Comparison of ENCODE assay signal across 15 cellular contexts in the genomic region with DNA sequence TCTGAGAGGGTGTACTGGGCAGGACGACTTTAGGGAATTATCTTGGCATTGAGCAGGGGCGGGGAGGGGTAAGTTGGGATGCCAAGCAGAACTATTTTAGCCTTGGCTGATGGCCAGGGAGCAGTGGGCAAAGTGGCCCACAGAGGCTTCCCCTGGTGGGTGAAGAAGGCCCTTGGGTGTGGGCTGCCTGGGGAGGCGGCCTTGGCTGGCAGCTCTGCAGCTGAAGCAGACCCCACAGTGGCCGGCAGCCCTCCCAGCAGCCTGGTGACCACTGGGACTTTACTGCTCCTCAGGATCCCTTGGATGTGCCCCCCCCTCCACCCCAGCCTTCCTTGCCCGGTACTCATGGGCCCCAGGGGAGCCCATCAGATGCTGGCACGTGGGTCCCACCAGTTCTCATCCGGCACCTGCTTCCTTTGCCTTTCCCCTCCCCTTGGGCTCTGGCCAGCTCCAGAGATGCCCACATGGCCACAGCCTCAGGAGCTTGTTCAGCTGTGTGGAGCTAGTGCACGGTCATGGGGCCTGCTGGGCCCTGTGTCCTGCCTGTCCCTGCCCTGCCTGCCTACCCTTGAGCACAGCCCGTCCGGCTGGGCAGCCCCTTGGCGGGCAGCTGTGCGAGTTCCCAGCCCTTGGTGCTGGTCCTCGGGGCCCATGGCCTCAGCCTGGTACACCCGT.
A peak's percentile ranks its signal among the peaks of the same experiment; 100 is the strongest.
DNase-seq lines count a peak whose midpoint lies in the region; ATAC-seq, FAIRE-seq and TF ChIP-seq lines count a peak whose summit lies in the region.
"Had no signal": no experiment of that assay in that cellular context is flagged by ENCODE, and none has a peak within 500 bp of the region (broad histone marks: within the 10 kb centered on the region; RNA-seq: fewer than 3 reads in every experiment).

No MANE protein-coding gene starts in this region.

- TF ChIP-seq POLR2A in K562 (conservative IDR thresholded peaks at IDR 0.05): no peak

- H3K9me3 ChIP-seq in K562 (replicated peaks; ENCODE audit: control insufficient read depth, insufficient read depth, low read depth, low read length) (no peaks in the 10 kb centered on the region), A673 (ENCODE audit: low read depth, low read length, poor library complexity, severe bottlenecking) (no peaks in the 10 kb centered on the region)

- H3K4me1 ChIP-seq in K562 (replicated peaks in 1 of 2; ENCODE audit: control insufficient read depth in 2 of 2, insufficient read depth in 2 of 2, low read length in 2 of 2): peaks cover 13 to 27% of the 10 kb centered on the region in 2 experiments
- no peaks in the 10 kb centered on the region for H3K4me1 ChIP-seq in A673 (ENCODE audit: insufficient read depth, low read length, poor library complexity, severe bottlenecking)

- H3K4me2 ChIP-seq in K562 (ENCODE audit: insufficient read depth, low read length): no peak overlapping the region

- TF ChIP-seq CTCF in K562 (IDR thresholded peaks at IDR 0.05 in 2 of 3, conservative IDR thresholded peaks at IDR 0.05 in 1 of 3; ENCODE audit: insufficient read depth in 2 of 3, low read depth in 1 of 3, low read length in 3 of 3): no peak
- no peak for TF ChIP-seq CTCF in A673 (conservative IDR thresholded peaks at IDR 0.05; ENCODE audit: low read depth, low read length)

- H3K27ac ChIP-seq in K562 (ENCODE audit: extremely low read depth, low read depth, low read length) (no peak overlapping the region), A673 (ENCODE audit: low read depth, low read length, poor library complexity, severe bottlenecking) (no peak overlapping the region)
- H3K27ac ChIP-seq: GM23248 had no signal

- intact Hi-C loops in K562 (cut with micrococcal nuclease) (no loop called here), A673 (cut with micrococcal nuclease; ENCODE audit: unreplicated experiment) (no loop called here)

- peaks cover 4% of the 10 kb centered on the region for H3K9me1 ChIP-seq in K562 (ENCODE audit: control insufficient read depth, insufficient read depth, low read length)

- WGBS in K562 (ENCODE audit: insufficient coverage, low coverage, missing lambda C conversion rate): 52% methylated on average over 11 of the region's 14 CpGs

- CTCF ChIA-PET in K562 (lab: Yijun Ruan, JAX; ENCODE audit: low intra/inter-chr PET ratio): no interaction called here
- CTCF ChIA-PET in A673 (lab: Charles Lee): no interaction called here

- in situ Hi-C loops in K562 (cut with MboI): no loop called here

- H3K4me3 ChIP-seq in K562 (no peak overlapping the region), A673 (ENCODE audit: low read depth, low read length, poor library complexity, severe bottlenecking) (no peak overlapping the region)
- H3K4me3 ChIP-seq: GM23248 had no signal

- no peaks in the 10 kb centered on the region for H4K20me1 ChIP-seq in K562 (replicated peaks; ENCODE audit: control insufficient read depth, insufficient read depth, low read length)

- no peaks in the 10 kb centered on the region for H3K79me2 ChIP-seq in K562 (ENCODE audit: control insufficient read depth, insufficient read depth, low read length)

- H3K27me3 ChIP-seq in K562 (ENCODE audit: control insufficient read depth in 2 of 2, insufficient read depth in 2 of 2, low read length in 2 of 2) (peaks cover 0 to 32% of the 10 kb centered on the region in 2 experiments; a peak in 2 of 5 replicates), A673 (replicated peaks; ENCODE audit: insufficient read depth, low read depth, low read length, poor library complexity) (no peaks in the 10 kb centered on the region)

- TF ChIP-seq RAD21 in K562 (CRISPR knock-in tag; conservative IDR thresholded peaks at IDR 0.05 in 1 of 2, IDR thresholded peaks at IDR 0.05 in 1 of 2): no peak

- peak overlapping the region; percentile 65; the same call in 1 of the 2 replicates for H2AFZ ChIP-seq in K562 (ENCODE audit: low read depth, low read length)
- H2AFZ ChIP-seq: GM23248 had no signal

- H3K36me3 ChIP-seq in K562 (ENCODE audit: control insufficient read depth, insufficient read depth, low read length) (no peaks in the 10 kb centered on the region), A673 (ENCODE audit: insufficient read depth, low read length, poor library complexity, severe bottlenecking) (no peaks in the 10 kb centered on the region)

- ATAC-seq in K562: no peak
- ATAC-seq in left lobe of liver: no peak

- BruUV-seq in K562 (replicated peaks; lab: Mats Ljungman, UMichigan) (no TSS peak), A673 (replicated peaks; lab: Mats Ljungman, UMichigan) (no TSS peak)

- POLR2A ChIA-PET in K562 (lab: Yijun Ruan, JAX): no interaction called here
- POLR2A ChIA-PET in A673 (lab: Charles Lee; ENCODE audit: low non-redundant PET): no interaction called here

- FAIRE-seq in K562 (lab: Jason Lieb, UNC): no peak
- FAIRE-seq: G401.6 had no signal

- no peak for TF ChIP-seq EP300 in K562 (IDR thresholded peaks at IDR 0.05; ENCODE audit: low read length)

- peak; percentile 66 for DNase-seq in HS-27A (ENCODE audit: low read depth)
- no peak for DNase-seq in K562 (ENCODE audit: extremely low read depth in 1 of 4, low spot score in 3 of 4)
- peak; percentile 33 for DNase-seq in left lobe of liver (ENCODE audit: low spot score)
- peak; percentile 13 for DNase-seq in stimulated activated CD8-positive, alpha-beta memory T cell treated with anti-CD3 and anti-CD28 coated beads, Interleukin-4, amount 100 ng/mL, for 48 hours
- no peak for DNase-seq in globus pallidus (ENCODE audit: low spot score)
- DNase-seq in pons (ENCODE audit: low spot score): no peak
- no peak for DNase-seq in A673 (ENCODE audit: low spot score)
- DNase-seq: activated CD4-positive, alpha-beta T cell treated with anti-CD3 and anti-CD28 coated beads, Interleukin-2, amount 50 U/mL, for 1 hour; foreskin melanocyte; GM23248; immature natural killer cell; NCI-H187; NCI-H82; stimulated activated CD4-positive, alpha-beta T cell treated with anti-CD3 and anti-CD28 coated beads, Interleukin-2, amount 100 ng/mL, for 48 hours had no signal

- H3K9ac ChIP-seq in K562 (ENCODE audit: insufficient read depth in 1 of 2, low read depth in 2 of 2, low read length in 2 of 2): no peak overlapping the region
- H3K9ac ChIP-seq: GM23248 had no signal

TF ChIP-seq in K562, 482 proteins besides CTCF, POLR2A, EP300 and RAD21:
- no peak for TF ChIP-seq EGR1 (conservative IDR thresholded peaks at IDR 0.05)
- TF ChIP-seq, protein P1, sequence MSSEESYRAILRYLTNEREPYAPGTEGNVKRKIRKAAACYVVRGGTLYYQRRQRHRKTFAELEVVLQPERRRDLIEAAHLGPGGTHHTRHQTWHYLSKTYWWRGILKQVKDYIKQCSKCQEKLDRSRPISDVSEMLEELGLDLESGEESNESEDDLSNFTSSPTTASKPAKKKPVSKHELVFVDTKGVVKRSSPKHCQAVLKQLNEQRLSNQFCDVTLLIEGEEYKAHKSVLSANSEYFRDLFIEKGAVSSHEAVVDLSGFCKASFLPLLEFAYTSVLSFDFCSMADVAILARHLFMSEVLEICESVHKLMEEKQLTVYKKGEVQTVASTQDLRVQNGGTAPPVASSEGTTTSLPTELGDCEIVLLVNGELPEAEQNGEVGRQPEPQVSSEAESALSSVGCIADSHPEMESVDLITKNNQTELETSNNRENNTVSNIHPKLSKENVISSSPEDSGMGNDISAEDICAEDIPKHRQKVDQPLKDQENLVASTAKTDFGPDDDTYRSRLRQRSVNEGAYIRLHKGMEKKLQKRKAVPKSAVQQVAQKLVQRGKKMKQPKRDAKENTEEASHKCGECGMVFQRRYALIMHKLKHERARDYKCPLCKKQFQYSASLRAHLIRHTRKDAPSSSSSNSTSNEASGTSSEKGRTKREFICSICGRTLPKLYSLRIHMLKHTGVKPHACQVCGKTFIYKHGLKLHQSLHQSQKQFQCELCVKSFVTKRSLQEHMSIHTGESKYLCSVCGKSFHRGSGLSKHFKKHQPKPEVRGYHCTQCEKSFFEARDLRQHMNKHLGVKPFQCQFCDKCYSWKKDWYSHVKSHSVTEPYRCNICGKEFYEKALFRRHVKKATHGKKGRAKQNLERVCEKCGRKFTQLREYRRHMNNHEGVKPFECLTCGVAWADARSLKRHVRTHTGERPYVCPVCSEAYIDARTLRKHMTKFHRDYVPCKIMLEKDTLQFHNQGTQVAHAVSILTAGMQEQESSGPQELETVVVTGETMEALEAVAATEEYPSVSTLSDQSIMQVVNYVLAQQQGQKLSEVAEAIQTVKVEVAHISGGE (CRISPR knock-in tag; IDR thresholded peaks at IDR 0.05): 0 out of 6 replicates have a peak, but pooled peaks of 1 of the 3 experiments have one; percentile 2
- no peak for TF ChIP-seq SPI1 (IDR thresholded peaks at IDR 0.05; ENCODE audit: borderline replicate concordance, low read depth, low read length)
- TF ChIP-seq MEF2A (IDR thresholded peaks at IDR 0.05; ENCODE audit: control insufficient read depth, low read depth, low read length): no peak

Comparison
In these comparisons a context has a peak if more than half of its experiments do, and no peak if none do; other contexts are left out.
1. DNase-seq: peak in HS-27A (single experiment), left lobe of liver (single experiment) and stimulated activated CD8-positive, alpha-beta memory T cell treated with anti-CD3 and anti-CD28 coated beads, Interleukin-4, amount 100 ng/mL, for 48 hours (single experiment); none in K562 (0 of 4), globus pallidus (single experiment), pons (single experiment) and A673 (single experiment).